25 cellular contexts compared by ENCODE assay signal in the genomic region with DNA sequence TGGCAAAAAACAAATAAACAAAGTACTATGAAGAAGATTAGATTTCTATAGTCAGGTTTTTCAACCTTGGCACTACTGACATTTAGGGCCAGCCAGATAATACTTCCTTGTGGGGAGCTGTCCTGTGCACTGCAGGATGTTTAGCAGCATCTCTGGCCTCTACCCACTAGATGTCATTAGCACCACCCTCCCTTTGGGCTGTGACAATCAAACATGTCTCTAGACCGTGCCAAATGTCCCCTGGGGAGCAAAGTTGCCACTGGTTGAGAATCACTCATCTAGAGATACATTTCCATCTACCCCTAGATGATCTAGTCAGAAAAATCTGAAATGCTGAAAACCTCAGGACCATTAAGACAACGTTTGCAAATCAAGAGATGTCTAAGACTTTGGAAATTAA. TPM values are rescaled to one million over a fixed set of nuclear protein-coding genes. Genes with fewer than 3 reads are reported as not detected.
"Had no signal": no experiment of that assay in that cellular context is flagged by ENCODE, and none has a peak within 500 bp of the region (broad histone marks: within the 10 kb centered on the region; RNA-seq: fewer than 3 reads in every experiment).

No MANE protein-coding gene starts in this region.

- H3K27me3 Mint-ChIP-seq: activated CD4-positive, alpha-beta T cell treated with anti-CD3 and anti-CD28 coated beads, Interleukin-2, amount 10 ng/mL, durations not matched to agents 7 days and 5 days had no signal

- H3K4me3 Mint-ChIP-seq: activated CD4-positive, alpha-beta memory T cell treated with anti-CD3 and anti-CD28 coated beads for 36 hours; activated CD4-positive, alpha-beta T cell treated with anti-CD3 and anti-CD28 coated beads, Interleukin-2, amount 10 ng/mL, durations not matched to agents 7 days and 5 days; activated naive CD8-positive, alpha-beta T cell treated with anti-CD3 and anti-CD28 coated beads, Interleukin-2, amount 10 ng/mL, durations not matched to agents 7 days and 5 days; T-cell had no signal

- H3K4me1 Mint-ChIP-seq: activated CD4-positive, alpha-beta T cell treated with anti-CD3 and anti-CD28 coated beads, Interleukin-2, amount 10 ng/mL, durations not matched to agents 7 days and 5 days; activated naive CD8-positive, alpha-beta T cell treated with anti-CD3 and anti-CD28 coated beads, Interleukin-2, amount 10 ng/mL, durations not matched to agents 7 days and 5 days; T-cell had no signal

- H3K4me1 ChIP-seq: adrenal gland, colonic mucosa had no signal

- H3K4me3 ChIP-seq: adrenal gland, colonic mucosa had no signal

- ATAC-seq: T-cell had no signal

- H3K27ac Mint-ChIP-seq: activated CD4-positive, alpha-beta memory T cell treated with anti-CD3 and anti-CD28 coated beads for 36 hours; activated CD4-positive, alpha-beta T cell treated with anti-CD3 and anti-CD28 coated beads, Interleukin-2, amount 10 ng/mL, durations not matched to agents 7 days and 5 days; activated naive CD8-positive, alpha-beta T cell treated with anti-CD3 and anti-CD28 coated beads, Interleukin-2, amount 10 ng/mL, durations not matched to agents 7 days and 5 days; T-cell had no signal

- H3K36me3 Mint-ChIP-seq: activated naive CD8-positive, alpha-beta T cell treated with anti-CD3 and anti-CD28 coated beads, Interleukin-2, amount 10 ng/mL, durations not matched to agents 7 days and 5 days; T-cell had no signal

- H3K36me3 ChIP-seq: adrenal gland, colonic mucosa had no signal

- H3K27me3 ChIP-seq: colonic mucosa had no signal

- H3K27ac ChIP-seq: adrenal gland, colonic mucosa had no signal

- H3K9me3 ChIP-seq: adrenal gland, colonic mucosa had no signal

- DNase-seq: activated CD4-positive, alpha-beta memory T cell treated with anti-CD3 and anti-CD28 coated beads for 36 hours; activated CD4-positive, alpha-beta T cell treated with anti-CD3 and anti-CD28 coated beads, Interleukin-2, amount 10 ng/mL, durations not matched to agents 7 days and 5 days; activated CD4-positive, CD25-positive, alpha-beta regulatory T cell; activated CD8-positive, alpha-beta memory T cell treated with anti-CD3 and anti-CD28 coated beads, Interleukin-2, amount 50 U/mL, for 4 hours; activated naive CD4-positive, alpha-beta T cell treated with anti-CD3 and anti-CD28 coated beads, Interleukin-2, amount 50 U/mL, for 16 hours; activated naive CD8-positive, alpha-beta T cell treated with anti-CD3 and anti-CD28 coated beads, Interleukin-2, amount 10 ng/mL, durations not matched to agents 7 days and 5 days; activated T-cell treated with anti-CD3 and anti-CD28 coated beads, Interleukin-2, amount 50 U/mL, for 1 hour; adrenal gland; anterior cingulate cortex; colonic mucosa; Kasumi-1; KBM-7; NCI-H1092; NCI-H1417; NCI-H1694 treated with DMSO at 0.1 percent for 48 hours; NCI-H2029 treated with DMSO at 0.1 percent for 48 hours; NCI-H345; NCI-H510A; NCI-H526 treated with DMSO at 0.1 percent for 48 hours; SIG-M5; T-cell; T-helper 2 cell; T1000 had no signal

RNA-seq across cellular contexts. Expression of a gene that starts 29.9 kb away (rescaled TPM):
- total RNA-seq: activated CD4-positive, alpha-beta memory T cell treated with anti-CD3 and anti-CD28 coated beads for 36 hours; activated CD4-positive, alpha-beta T cell treated with anti-CD3 and anti-CD28 coated beads, Interleukin-2, amount 10 ng/mL, durations not matched to agents 7 days and 5 days; activated naive CD8-positive, alpha-beta T cell treated with anti-CD3 and anti-CD28 coated beads, Interleukin-2, amount 10 ng/mL, durations not matched to agents 7 days and 5 days; OCI-LY7; RPMI7951; T-cell had no signal
